ENCODE assay signal across 14 cellular contexts in genomic region chr4:142402156-142402555, GRCh38.
A peak's percentile ranks its signal among the peaks of the same experiment; 100 is the strongest.
DNase-seq lines count a peak whose midpoint lies in the region; ATAC-seq and TF ChIP-seq lines count a peak whose summit lies in the region.
"Had no signal": no experiment of that assay in that cellular context is flagged by ENCODE, and none has a peak within 500 bp of the region (broad histone marks: within the 10 kb centered on the region; RNA-seq: fewer than 3 reads in every experiment).

No MANE protein-coding gene starts in this region.

- CTCF ChIA-PET in CD4-positive, alpha-beta memory T cell (lab: Charles Lee; ENCODE audit: partially characterized antibody), result interaction anchor here (1.0 to 3.8 kb wide), 4 partner anchors 9 to 170 kb away, joined by 3 to 36 read pairs (median 6); no protein-coding TSS in a partner anchor

- POLR2A ChIA-PET in CD4-positive, alpha-beta memory T cell (lab: Charles Lee; ENCODE audit: partially characterized antibody), result interaction anchor here (1.4 to 10.7 kb wide), 8 partner anchors 10 to 301 kb away, joined by 4 to 122 read pairs (median 26); no protein-coding TSS in a partner anchor

- peaks cover 29 to 70% (median 38%) of the 10 kb centered on the region in 4 donors for H3K4me1 Mint-ChIP-seq in CD4-positive, alpha-beta memory T cell
- peaks cover 64% of the 10 kb centered on the region for H3K4me1 Mint-ChIP-seq in central memory CD8-positive, alpha-beta T cell
- peaks cover 48% of the 10 kb centered on the region for H3K4me1 Mint-ChIP-seq in neural crest cell

- TF ChIP-seq CTCF in neural crest cell (conservative IDR thresholded peaks at IDR 0.05) (no peak), Peyer's patch (IDR thresholded peaks at IDR 0.05) (no peak)

- H3K27me3 Mint-ChIP-seq in CD4-positive, alpha-beta memory T cell, result no peaks in the 10 kb centered on the region
- H3K27me3 Mint-ChIP-seq in central memory CD8-positive, alpha-beta T cell, result no peaks in the 10 kb centered on the region
- no peaks in the 10 kb centered on the region for H3K27me3 Mint-ChIP-seq in neural crest cell (ENCODE audit: low read depth)

- no peak for ATAC-seq in central memory CD8-positive, alpha-beta T cell (replicated peaks; ENCODE audit: extremely low read depth, poor library complexity, severe bottlenecking)
- ATAC-seq in HG03039 (IDR thresholded peaks at IDR 0.05; ENCODE audit: unreplicated experiment), result no peak
- ATAC-seq: activated CD4-positive, CD25-positive, alpha-beta regulatory T cell treated with anti-CD3 and anti-CD28 coated beads, Interleukin-2, amount 50 U/mL, for 24 hours; body of pancreas; right lobe of liver had no signal

- peak overlapping the region; percentile 88 to 98 (median 95) for H3K4me3 Mint-ChIP-seq in CD4-positive, alpha-beta memory T cell
- H3K4me3 Mint-ChIP-seq in central memory CD8-positive, alpha-beta T cell, result peak overlapping the region; percentile 83
- H3K4me3 Mint-ChIP-seq in neural crest cell, result peak overlapping the region; percentile 74

- peaks cover 37% of the 10 kb centered on the region for H3K4me1 ChIP-seq in CD4-positive, alpha-beta memory T cell (ENCODE audit: insufficient read depth, low read length)
- peaks cover 43% of the 10 kb centered on the region for H3K4me1 ChIP-seq in HUES48 (ENCODE audit: control insufficient read depth, insufficient read depth, low read length)
- H3K4me1 ChIP-seq in Peyer's patch, result peaks cover 0 to 6% (median 0%) of the 10 kb centered on the region in 4 donors
- H3K4me1 ChIP-seq: right lobe of liver had no signal

- peak overlapping the region; percentile 87 to 98 (median 93) for H3K27ac Mint-ChIP-seq in CD4-positive, alpha-beta memory T cell
- H3K27ac Mint-ChIP-seq in central memory CD8-positive, alpha-beta T cell (ENCODE audit: low read depth), result peak overlapping the region; percentile 90
- peak overlapping the region; percentile 96 for H3K27ac Mint-ChIP-seq in neural crest cell (ENCODE audit: unreplicated experiment)

- no peaks in the 10 kb centered on the region for H3K27me3 ChIP-seq in CD4-positive, alpha-beta memory T cell (ENCODE audit: insufficient read depth, low read length)
- H3K27me3 ChIP-seq in HUES48 (ENCODE audit: control insufficient read depth, insufficient read depth, low read length) (no peaks in the 10 kb centered on the region), Peyer's patch (no peaks in the 10 kb centered on the region)
- H3K27me3 ChIP-seq: body of pancreas, esophagus muscularis mucosa, right lobe of liver had no signal

- DNase-seq in CD4-positive, alpha-beta memory T cell, result no peak
- no peak for DNase-seq in central memory CD8-positive, alpha-beta T cell (ENCODE audit: low spot score in 2 of 2)
- DNase-seq in neural crest cell (ENCODE audit: low read depth, low spot score) (no peak), NCI-H345 treated with DMSO at 0.1 percent for 48 hours (lab: John Stamatoyannopoulos, UW; ENCODE audit: unreplicated experiment) (no peak), HT-29 (ENCODE audit: low spot score) (no peak), Peyer's patch (no peak)
- DNase-seq: body of pancreas, NCI-H2081 treated with DMSO at 0.1 percent for 48 hours, right lobe of liver had no signal

- peak overlapping the region; percentile 62 to 87 for H3K4me3 ChIP-seq in CD4-positive, alpha-beta memory T cell (ENCODE audit: low read length in 2 of 2)
- H3K4me3 ChIP-seq in HUES48 (ENCODE audit: low read depth, low read length) (no peak overlapping the region), Peyer's patch (peak overlapping the region in 1 of 4 donors; percentile 4)
- H3K4me3 ChIP-seq: body of pancreas, esophagus muscularis mucosa, lung, right lobe of liver had no signal

- H3K9me3 Mint-ChIP-seq in CD4-positive, alpha-beta memory T cell, result no peaks in the 10 kb centered on the region
- no peaks in the 10 kb centered on the region for H3K9me3 Mint-ChIP-seq in central memory CD8-positive, alpha-beta T cell
- no peaks in the 10 kb centered on the region for H3K9me3 Mint-ChIP-seq in neural crest cell

- H3K27ac ChIP-seq in CD4-positive, alpha-beta memory T cell (ENCODE audit: low read depth, low read length), result peak overlapping the region; percentile 70
- H3K27ac ChIP-seq in HUES48 (ENCODE audit: low read depth, low read length) (peak overlapping the region; percentile 7), Peyer's patch (peak overlapping the region in 2 of 4 donors; percentile 1 to 20)
- H3K27ac ChIP-seq: esophagus muscularis mucosa, right lobe of liver had no signal

- TF ChIP-seq POLR2A in Peyer's patch (IDR thresholded peaks at IDR 0.05), result no peak

- H3K36me3 ChIP-seq in CD4-positive, alpha-beta memory T cell (ENCODE audit: insufficient read depth, low read length), result no peaks in the 10 kb centered on the region
- H3K36me3 ChIP-seq in HUES48 (ENCODE audit: control insufficient read depth, insufficient read depth, low read length) (no peaks in the 10 kb centered on the region), Peyer's patch (no peaks in the 10 kb centered on the region)
- H3K36me3 ChIP-seq: esophagus muscularis mucosa, right lobe of liver had no signal

- intact Hi-C loops in CD4-positive, alpha-beta memory T cell (cut with micrococcal nuclease), result loop anchor here (5.0 kb wide), 1 partner anchor 120 kb away; no protein-coding TSS in a partner anchor

- peaks cover 40 to 46% of the 10 kb centered on the region in 2 donors for H3K36me3 Mint-ChIP-seq in CD4-positive, alpha-beta memory T cell
- peaks cover 22% of the 10 kb centered on the region for H3K36me3 Mint-ChIP-seq in central memory CD8-positive, alpha-beta T cell (ENCODE audit: insufficient read depth)
- peaks cover 4% of the 10 kb centered on the region for H3K36me3 Mint-ChIP-seq in neural crest cell (ENCODE audit: low read depth)

- peak overlapping the region; percentile 7; the same call in 1 of the 2 replicates for H3K9ac ChIP-seq in HUES48 (ENCODE audit: low read depth, low read length)

- no peaks in the 10 kb centered on the region for H3K9me3 ChIP-seq in CD4-positive, alpha-beta memory T cell (ENCODE audit: control insufficient read depth in 1 of 2, low read length in 2 of 2)
- H3K9me3 ChIP-seq in HUES48 (ENCODE audit: control insufficient read depth, insufficient read depth, low read length) (no peaks in the 10 kb centered on the region), Peyer's patch (no peaks in the 10 kb centered on the region)
- H3K9me3 ChIP-seq: body of pancreas, esophagus muscularis mucosa, right lobe of liver had no signal
